Comparison of ENCODE assay signal across 8 cellular contexts in genomic region chr6:42452171-42453026, GRCh38. TPM values are rescaled to one million over a fixed set of nuclear protein-coding genes. Genes with fewer than 3 reads are reported as not detected.
DNase-seq lines count a peak whose midpoint lies in the region; ATAC-seq and TF ChIP-seq lines count a peak whose summit lies in the region.

No MANE protein-coding gene starts in this region.

- TF ChIP-seq RAD21 in HCT116 (IDR thresholded peaks at IDR 0.05; ENCODE audit: low read depth) = no peak

- intact Hi-C loops in HCT116 (cut with micrococcal nuclease) = loop anchor here (5.0 kb wide), 3 partner anchors 80 to 190 kb away; no protein-coding TSS in a partner anchor

- TF ChIP-seq CTCF in HCT116 (IDR thresholded peaks at IDR 0.05 in 2 of 3, conservative IDR thresholded peaks at IDR 0.05 in 1 of 3; ENCODE audit: borderline replicate concordance in 1 of 3, insufficient read depth in 1 of 3, low read depth in 2 of 3, low read length in 2 of 3) = no peak

- H3K4me3 ChIP-seq in HCT116 (replicated peaks in 1 of 2; ENCODE audit: low read depth in 1 of 2, low read length in 2 of 2) = peak overlapping the region; percentile 80 to 89
- H3K4me3 ChIP-seq in iPS-18a (ENCODE audit: low read length) = peak overlapping the region; percentile 80
- peak overlapping the region; percentile 92 for H3K4me3 ChIP-seq in skeletal muscle satellite cell (ENCODE audit: low read length)

- H3K79me2 ChIP-seq in HCT116 (ENCODE audit: insufficient read depth, low read length) = no peaks in the 10 kb centered on the region; the same call in none of the 2 replicates

- H3K27me3 ChIP-seq in HCT116 (ENCODE audit: insufficient read depth, low read length) (no peaks in the 10 kb centered on the region), iPS-18a (ENCODE audit: control insufficient read depth, insufficient read depth, low read length) (no peaks in the 10 kb centered on the region), skeletal muscle satellite cell (ENCODE audit: control insufficient read depth, insufficient read depth, low read length) (no peaks in the 10 kb centered on the region)

- peak overlapping the region; percentile 99 for H3K4me2 ChIP-seq in HCT116 (ENCODE audit: low read length)
- peak overlapping the region; percentile 100 for H3K4me2 ChIP-seq in skeletal muscle satellite cell (ENCODE audit: low read length)

- peak; percentile 66 for ATAC-seq in HCT116
- no peak for ATAC-seq in GM18858 (IDR thresholded peaks at IDR 0.05; ENCODE audit: unreplicated experiment)

- no peaks in the 10 kb centered on the region for H4K20me1 ChIP-seq in HCT116 (ENCODE audit: insufficient read depth)

- CTCF ChIA-PET in HCT116 (lab: Charles Lee) = interaction anchor here (0.6 to 1.5 kb wide), 4 partner anchors 48 to 191 kb away, joined by 3 to 6 read pairs (median 4); no protein-coding TSS in a partner anchor

- no peaks in the 10 kb centered on the region for H3K9me2 ChIP-seq in HCT116 (ENCODE audit: insufficient read depth)

- no peaks in the 10 kb centered on the region for H3K9me3 ChIP-seq in HCT116 (ENCODE audit: control insufficient read depth in 1 of 2, insufficient read depth in 1 of 2, low read depth in 1 of 2, low read length in 2 of 2)
- H3K9me3 ChIP-seq in iPS-18a (ENCODE audit: control insufficient read depth, low read depth, low read length) = no peaks in the 10 kb centered on the region
- H3K9me3 ChIP-seq in skeletal muscle satellite cell (replicated peaks; ENCODE audit: low read length) = no peaks in the 10 kb centered on the region

- TSS peak; percentile 65 for BruUV-seq in HCT116 (replicated peaks; lab: Mats Ljungman, UMichigan)

- no peaks in the 10 kb centered on the region for H3K36me3 ChIP-seq in HCT116 (ENCODE audit: control insufficient read depth in 1 of 2, insufficient read depth in 2 of 2, low read length in 2 of 2)
- H3K36me3 ChIP-seq in iPS-18a (ENCODE audit: control insufficient read depth, low read depth, low read length) = peaks cover 3% of the 10 kb centered on the region
- H3K36me3 ChIP-seq in skeletal muscle satellite cell (ENCODE audit: insufficient read depth, low read length) = no peaks in the 10 kb centered on the region

- peak overlapping the region; percentile 97 for H3K27ac ChIP-seq in HCT116 (ENCODE audit: low read depth, low read length)
- H3K27ac ChIP-seq in iPS-18a (ENCODE audit: low read length) = peak overlapping the region; percentile 44

- POLR2A ChIA-PET in HCT116 (lab: Charles Lee) = interaction anchor here (0.5 to 1.7 kb wide), 7 partner anchors 10 to 191 kb away, joined by 3 to 11 read pairs (median 3); no protein-coding TSS in a partner anchor

- H3K4me1 ChIP-seq in HCT116 (ENCODE audit: control insufficient read depth in 1 of 2, insufficient read depth in 2 of 2, low read length in 2 of 2) (peaks cover 15 to 25% of the 10 kb centered on the region in 2 experiments), iPS-18a (ENCODE audit: control insufficient read depth, low read depth, low read length) (peaks cover 27% of the 10 kb centered on the region), skeletal muscle satellite cell (ENCODE audit: control insufficient read depth, insufficient read depth, low read length) (peaks cover 20% of the 10 kb centered on the region)

- peak; percentile 80 for DNase-seq in G401 (ENCODE audit: low spot score)
- peak; percentile 60 for DNase-seq in HCT116 (ENCODE audit: low read depth, low spot score)
- peak; percentile 94 for DNase-seq in NCI-H128 (lab: John Stamatoyannopoulos, UW; ENCODE audit: unreplicated experiment)
- peak; percentile 68 for DNase-seq in T1000 (lab: John Stamatoyannopoulos, UW)
- peak; percentile 57 for DNase-seq in brain pericyte (ENCODE audit: low read depth, low spot score)

- H2AFZ ChIP-seq in HCT116 (ENCODE audit: low read depth, low read length, poor library complexity, severe bottlenecking) = no peak overlapping the region

- peak; percentile 33 for TF ChIP-seq POLR2A in HCT116 (IDR thresholded peaks at IDR 0.05; ENCODE audit: borderline replicate concordance, extremely low read depth, insufficient read depth, insufficient read length)

- H3K9ac ChIP-seq in HCT116 (ENCODE audit: low read length) = peak overlapping the region; percentile 86
- peak overlapping the region; percentile 69 for H3K9ac ChIP-seq in iPS-18a (ENCODE audit: low read length)
- peak overlapping the region; percentile 86 for H3K9ac ChIP-seq in skeletal muscle satellite cell (ENCODE audit: low read depth, low read length)

- RAD21 ChIA-PET in HCT116 (lab: Charles Lee; ENCODE audit: low non-redundant PET in 1 of 2, low total read pairs in 2 of 2, uncharacterized antibody in 2 of 2, unreplicated experiment in 2 of 2) = interaction anchor here (0.6 to 0.7 kb wide), 7 partner anchors 40 to 227 kb away, joined by 3 to 6 read pairs (median 4); no protein-coding TSS in a partner anchor

- in situ Hi-C loops in G401 (cut with HindIII; ENCODE audit: low sequenced_read_pairs) = no loop called here

TF ChIP-seq in HCT116, 20 proteins besides CTCF, POLR2A, EP300 and RAD21:
- TF ChIP-seq SIN3A (IDR thresholded peaks at IDR 0.05; ENCODE audit: low read depth) = peak; percentile 64
- no peak for TF ChIP-seq MAX (IDR thresholded peaks at IDR 0.05)
- TF ChIP-seq POLR2AphosphoS5 (IDR thresholded peaks at IDR 0.05; ENCODE audit: low read depth, low read length) = peak; percentile 77
- TF ChIP-seq ELF1 (IDR thresholded peaks at IDR 0.05; ENCODE audit: borderline replicate concordance, low read depth) = no peak; the same call in 1 of the 2 replicates
- TF ChIP-seq EZH2 (IDR thresholded peaks at IDR 0.05) = no peak
- peak; percentile 93 for TF ChIP-seq ZFX (IDR thresholded peaks at IDR 0.05)

RNA-seq across cellular contexts. Expression of gene TRERF1, which starts 0.7 kb away (rescaled TPM):
- total RNA-seq in G401 (2014; rRNA removed; shearing (Covaris generic)) = 3.3 and 3.8 TPM in 2 replicates
- 12.4 TPM for total RNA-seq in HCT116 (2021; ENCODE audit: unreplicated experiment)
- 5.7 and 7.1 TPM in 2 replicates for polyA plus RNA-seq in HCT116 (2012)
- total RNA-seq in skeletal muscle satellite cell (2012; rRNA removed) = 3.5 and 4.6 TPM in 2 replicates
